In genomic region chr20:40702504-40702903, GRCh38 we compare ENCODE assay signal across 18 cellular contexts. TPM values are rescaled to one million over a fixed set of nuclear protein-coding genes. Genes with fewer than 3 reads are reported as not detected.
DNase-seq lines count a peak whose midpoint lies in the region; ATAC-seq and TF ChIP-seq lines count a peak whose summit lies in the region.
"Had no signal": no experiment of that assay in that cellular context is flagged by ENCODE, and none has a peak within 500 bp of the region (broad histone marks: within the 10 kb centered on the region; RNA-seq: fewer than 3 reads in every experiment).

No MANE protein-coding gene starts in this region.

- RAD21 ChIA-PET in HCT116 (lab: Charles Lee; ENCODE audit: low non-redundant PET in 1 of 2, low total read pairs in 2 of 2, uncharacterized antibody in 2 of 2, unreplicated experiment in 2 of 2): no interaction called here

- TF ChIP-seq CTCF in Caco-2 (IDR thresholded peaks at IDR 0.05; ENCODE audit: insufficient read depth in 1 of 2, low read depth in 1 of 2, low read length in 1 of 2, severe bottlenecking in 1 of 2, unreplicated experiment in 1 of 2) (peak; percentile 16 to 19), HCT116 (IDR thresholded peaks at IDR 0.05 in 2 of 3, conservative IDR thresholded peaks at IDR 0.05 in 1 of 3; ENCODE audit: borderline replicate concordance in 1 of 3, insufficient read depth in 1 of 3, low read depth in 2 of 3, low read length in 2 of 3) (peak in 2 of 3 experiments; percentile 23 to 40; a peak in 4 of 6 replicates), RWPE1 (conservative IDR thresholded peaks at IDR 0.05; ENCODE audit: low read depth) (0 out of 2 replicates have a peak, but pooled peaks have one; percentile 18), foreskin keratinocyte (conservative IDR thresholded peaks at IDR 0.05) (peak; percentile 32)

- no peak for TF ChIP-seq RAD21 in HCT116 (IDR thresholded peaks at IDR 0.05; ENCODE audit: low read depth)

- intact Hi-C loops in Caco-2 (cut with micrococcal nuclease; ENCODE audit: unreplicated experiment) (loop anchor here (1.0 to 5.0 kb wide), 2 partner anchors 244 to 500 kb away; no protein-coding TSS in a partner anchor), HCT116 (cut with micrococcal nuclease) (no loop called here)

- peaks cover 11% of the 10 kb centered on the region for H3K4me1 ChIP-seq in Caco-2
- peaks cover 0 to 6% of the 10 kb centered on the region in 2 experiments; a peak in 2 of 4 replicates for H3K4me1 ChIP-seq in HCT116 (ENCODE audit: control insufficient read depth in 1 of 2, insufficient read depth in 2 of 2, low read length in 2 of 2)
- no peaks in the 10 kb centered on the region for H3K4me1 ChIP-seq in foreskin keratinocyte
- H3K4me1 ChIP-seq: lower lobe of right lung, tibial nerve had no signal

- H3K4me3 ChIP-seq in Caco-2 (ENCODE audit: low read depth, low read length): no peak overlapping the region
- H3K4me3 ChIP-seq in HCT116 (replicated peaks in 1 of 2; ENCODE audit: low read depth in 1 of 2, low read length in 2 of 2): no peak overlapping the region
- H3K4me3 ChIP-seq: lower lobe of right lung, SK-N-MC, tibial nerve had no signal

- no peaks in the 10 kb centered on the region for H4K20me1 ChIP-seq in HCT116 (ENCODE audit: insufficient read depth)

- H3K9me2 ChIP-seq in HCT116 (ENCODE audit: insufficient read depth): no peaks in the 10 kb centered on the region

- H3K4me2 ChIP-seq in HCT116 (ENCODE audit: low read length): no peak overlapping the region

- no peaks in the 10 kb centered on the region for H3K79me2 ChIP-seq in HCT116 (ENCODE audit: insufficient read depth, low read length)

- no peak overlapping the region for H3K4me3 Mint-ChIP-seq in Caco-2 (ENCODE audit: unreplicated experiment)
- H3K4me3 Mint-ChIP-seq in immature natural killer cell: no peak overlapping the region
- H3K4me3 Mint-ChIP-seq: activated CD8-positive, alpha-beta T cell treated with anti-CD3 and anti-CD28 coated beads for 36 hours; CD4-positive, alpha-beta memory T cell; natural killer cell treated with Interleukin-12 subunit alpha and Interleukin-12 subunit beta and Interleukin-15 and Interleukin-18, amount 100 ng/mL, for 72 hours had no signal

- no peak overlapping the region for H2AFZ ChIP-seq in HCT116 (ENCODE audit: low read depth, low read length, poor library complexity, severe bottlenecking)

- H3K9me3 Mint-ChIP-seq in Caco-2 (ENCODE audit: unreplicated experiment) (peaks cover 6% of the 10 kb centered on the region), immature natural killer cell (no peaks in the 10 kb centered on the region)
- H3K9me3 Mint-ChIP-seq: activated CD8-positive, alpha-beta T cell treated with anti-CD3 and anti-CD28 coated beads for 36 hours; natural killer cell treated with Interleukin-12 subunit alpha and Interleukin-12 subunit beta and Interleukin-15 and Interleukin-18, amount 100 ng/mL, for 72 hours had no signal

- H3K9me3 ChIP-seq in Caco-2 (0 out of 2 replicates have a peak, but pooled peaks cover 5% of the 10 kb centered on the region), HCT116 (ENCODE audit: control insufficient read depth in 1 of 2, insufficient read depth in 1 of 2, low read depth in 1 of 2, low read length in 2 of 2) (no peaks in the 10 kb centered on the region)
- H3K9me3 ChIP-seq: lower lobe of right lung, tibial nerve had no signal

- TF ChIP-seq POLR2A in HCT116 (IDR thresholded peaks at IDR 0.05; ENCODE audit: borderline replicate concordance, extremely low read depth, insufficient read depth, insufficient read length): no peak

- ATAC-seq in HCT116: no peak
- no peak for ATAC-seq in foreskin keratinocyte
- ATAC-seq in GM18907 (IDR thresholded peaks at IDR 0.05; ENCODE audit: unreplicated experiment): no peak
- ATAC-seq in GM18519 (IDR thresholded peaks at IDR 0.05; ENCODE audit: low FRiP score, unreplicated experiment): no peak
- ATAC-seq: activated CD8-positive, alpha-beta T cell treated with anti-CD3 and anti-CD28 coated beads for 36 hours; lower lobe of right lung; natural killer cell treated with Interleukin-12 subunit alpha and Interleukin-12 subunit beta and Interleukin-15 and Interleukin-18, amount 100 ng/mL, for 72 hours had no signal

- BruUV-seq in Caco-2 (replicated peaks; lab: Mats Ljungman, UMichigan) (no TSS peak), HCT116 (replicated peaks; lab: Mats Ljungman, UMichigan) (no TSS peak)

- H3K36me3 Mint-ChIP-seq in Caco-2 (ENCODE audit: insufficient read depth, unreplicated experiment): no peaks in the 10 kb centered on the region
- no peaks in the 10 kb centered on the region for H3K36me3 Mint-ChIP-seq in immature natural killer cell
- H3K36me3 Mint-ChIP-seq: CD4-positive, alpha-beta memory T cell; natural killer cell treated with Interleukin-12 subunit alpha and Interleukin-12 subunit beta and Interleukin-15 and Interleukin-18, amount 100 ng/mL, for 72 hours had no signal

- no peak overlapping the region for H3K27ac Mint-ChIP-seq in Caco-2 (ENCODE audit: unreplicated experiment)
- no peak overlapping the region for H3K27ac Mint-ChIP-seq in immature natural killer cell
- H3K27ac Mint-ChIP-seq: activated CD8-positive, alpha-beta T cell treated with anti-CD3 and anti-CD28 coated beads for 36 hours; CD4-positive, alpha-beta memory T cell; natural killer cell treated with Interleukin-12 subunit alpha and Interleukin-12 subunit beta and Interleukin-15 and Interleukin-18, amount 100 ng/mL, for 72 hours had no signal

- H3K4me1 Mint-ChIP-seq in Caco-2 (ENCODE audit: low read depth, unreplicated experiment): peaks cover 7% of the 10 kb centered on the region
- no peaks in the 10 kb centered on the region for H3K4me1 Mint-ChIP-seq in immature natural killer cell
- H3K4me1 Mint-ChIP-seq: CD4-positive, alpha-beta memory T cell had no signal

- H3K27me3 ChIP-seq in Caco-2 (replicated peaks; ENCODE audit: control insufficient read depth, insufficient read depth, low read length) (no peaks in the 10 kb centered on the region; the same call in 1 of the 2 replicates), HCT116 (ENCODE audit: insufficient read depth, low read length) (0 out of 2 replicates have a peak, but pooled peaks cover 2% of the 10 kb centered on the region), foreskin keratinocyte (peaks cover 16% of the 10 kb centered on the region)
- H3K27me3 ChIP-seq: tibial nerve had no signal

- H3K36me3 ChIP-seq in Caco-2 (ENCODE audit: control insufficient read depth, insufficient read depth, low read length) (no peaks in the 10 kb centered on the region), HCT116 (ENCODE audit: control insufficient read depth in 1 of 2, insufficient read depth in 2 of 2, low read length in 2 of 2) (no peaks in the 10 kb centered on the region)
- H3K36me3 ChIP-seq: lower lobe of right lung, tibial nerve had no signal

- H3K9ac ChIP-seq in HCT116 (ENCODE audit: low read length): no peak overlapping the region

- H3K27me3 Mint-ChIP-seq in Caco-2 (ENCODE audit: insufficient read depth, unreplicated experiment): peaks cover 14% of the 10 kb centered on the region
- peaks cover 4 to 26% (median 7%) of the 10 kb centered on the region in 3 donors for H3K27me3 Mint-ChIP-seq in immature natural killer cell (ENCODE audit: low read depth in 3 of 3)

- no peak overlapping the region for H3K27ac ChIP-seq in HCT116 (ENCODE audit: low read depth, low read length)
- H3K27ac ChIP-seq in RWPE1: no peak overlapping the region
- H3K27ac ChIP-seq in foreskin keratinocyte: no peak overlapping the region
- H3K27ac ChIP-seq: lower lobe of right lung, SK-N-MC, tibial nerve had no signal

- CTCF ChIA-PET in Caco-2 (lab: Charles Lee): interaction anchor here (1.3 kb wide), 1 partner anchor 172 kb away, joined by 4 read pairs; no protein-coding TSS in a partner anchor
- CTCF ChIA-PET in HCT116 (lab: Charles Lee): no interaction called here
- CTCF ChIA-PET in RWPE1 (lab: Yijun Ruan, JAX): interaction anchor here (0.6 kb wide), 2 partner anchors 33 to 1438 kb away, joined by 3 to 5 read pairs; no protein-coding TSS in a partner anchor

- POLR2A ChIA-PET in Caco-2 (lab: Charles Lee): no interaction called here
- POLR2A ChIA-PET in HCT116 (lab: Charles Lee): no interaction called here
- POLR2A ChIA-PET in RWPE1 (lab: Yijun Ruan, JAX; ENCODE audit: low non-redundant PET): no interaction called here

- DNase-seq in Caco-2 (no peak), HCT116 (ENCODE audit: low read depth, low spot score) (no peak), RWPE1 (ENCODE audit: low spot score) (no peak), foreskin keratinocyte (no peak), NCI-H2227 treated with DMSO at 0.1 percent for 48 hours (lab: John Stamatoyannopoulos, UW) (no peak), immature natural killer cell (no peak)
- DNase-seq: activated CD8-positive, alpha-beta T cell treated with anti-CD3 and anti-CD28 coated beads for 36 hours; CD4-positive, alpha-beta memory T cell; KBM-7; lower lobe of right lung; NCI-H2081 treated with DMSO at 0.1 percent for 48 hours; retina; stimulated activated CD4-positive, alpha-beta T cell treated with anti-CD3 and anti-CD28 coated beads, Interleukin-2, amount 100 ng/mL, for 24 hours had no signal

TF ChIP-seq in HCT116, 20 proteins besides CTCF, POLR2A, EP300 and RAD21 (continues in another document):
- no peak for TF ChIP-seq SP1 (IDR thresholded peaks at IDR 0.05; ENCODE audit: low read depth)
- TF ChIP-seq POLR2AphosphoS5 (IDR thresholded peaks at IDR 0.05; ENCODE audit: low read depth, low read length): no peak
- no peak for TF ChIP-seq CEBPB (IDR thresholded peaks at IDR 0.05; ENCODE audit: low read depth)
- TF ChIP-seq JUND (IDR thresholded peaks at IDR 0.05): no peak
- TF ChIP-seq YY1 (IDR thresholded peaks at IDR 0.05; ENCODE audit: extremely low read depth, insufficient replicate concordance, low read depth, low read length): no peak
- no peak for TF ChIP-seq CBX3 (IDR thresholded peaks at IDR 0.05; ENCODE audit: low read depth)
- no peak for TF ChIP-seq SIN3A (IDR thresholded peaks at IDR 0.05; ENCODE audit: low read depth)
- no peak for TF ChIP-seq TCF7L2 (IDR thresholded peaks at IDR 0.05; ENCODE audit: borderline replicate concordance, extremely low read depth, insufficient read depth, insufficient read length)
- TF ChIP-seq MAX (IDR thresholded peaks at IDR 0.05): no peak

RNA-seq across cellular contexts. Expression of gene MAFB, which starts 13.5 kb away (rescaled TPM):
- total RNA-seq in Caco-2 (2022) (0.88 and 1.2 TPM in 2 replicates), HCT116 (2021; ENCODE audit: unreplicated experiment) (0.22 TPM), foreskin keratinocyte (0.18 and 0.34 TPM in 2 replicates)
- polyA plus RNA-seq in HCT116 (2012): 0.06 and 0.17 TPM in 2 replicates
- polyA plus RNA-seq in foreskin keratinocyte (0.07 and 0.12 TPM in 2 replicates), immature natural killer cell (under 1 TPM in 2 of 3 donors, not detected in 1; 0.09 TPM)
- total RNA-seq: activated CD8-positive, alpha-beta T cell treated with anti-CD3 and anti-CD28 coated beads for 36 hours had no signal
